Comparison of ENCODE assay signal across 22 cellular contexts in genomic region chrX:46938589-46938988, GRCh38. TPM values are rescaled to one million over a fixed set of nuclear protein-coding genes. Genes with fewer than 3 reads are reported as not detected.
DNase-seq lines count a peak whose midpoint lies in the region; ATAC-seq, FAIRE-seq and TF ChIP-seq lines count a peak whose summit lies in the region.
"Had no signal": no experiment of that assay in that cellular context is flagged by ENCODE, and none has a peak within 500 bp of the region (broad histone marks: within the 10 kb centered on the region; RNA-seq: fewer than 3 reads in every experiment).

No MANE protein-coding gene starts in this region.

- H3K79me2 ChIP-seq in astrocyte (ENCODE audit: insufficient read depth, low read length) (no peaks in the 10 kb centered on the region), trophoblast cell (ENCODE audit: control insufficient read depth, insufficient read depth, low read length, poor library complexity) (no peaks in the 10 kb centered on the region)

- H3K27ac ChIP-seq in HEK293 (ENCODE audit: extremely low read depth, low read depth, low read length) (no peak overlapping the region), astrocyte (ENCODE audit: low read depth, low read length) (no peak overlapping the region), trophoblast cell (ENCODE audit: low read depth, low read length) (no peak overlapping the region)
- H3K27ac ChIP-seq: 22Rv1; A549; BLaER1 treated with 17β-estradiol and CSF1 and Interleukin-3, amounts not matched to agents 10 nM and 100 nM; C4-2B had no signal

- no peaks in the 10 kb centered on the region for H3K36me3 Mint-ChIP-seq in astrocyte (ENCODE audit: low read depth, unreplicated experiment)
- H3K36me3 Mint-ChIP-seq: CD8-positive, alpha-beta T cell had no signal

- CTCF ChIA-PET in HEK293 (lab: Yijun Ruan, JAX) (interaction anchor here (0.5 to 0.9 kb wide), 2 partner anchors 16 to 48 kb away, joined by 3 to 4 read pairs; no protein-coding TSS in a partner anchor), HEK293T (lab: Yijun Ruan, JAX) (no interaction called here)

- H2AFZ ChIP-seq in astrocyte (ENCODE audit: low read depth, low read length) (no peak overlapping the region), trophoblast cell (ENCODE audit: insufficient read depth, low read length, poor library complexity) (no peak overlapping the region)

- H3K4ac ChIP-seq in trophoblast cell (ENCODE audit: low read depth, low read length) = peak overlapping the region; percentile 55

- H3K4me1 ChIP-seq in HEK293 (ENCODE audit: control insufficient read depth, insufficient read depth, low read length) = no peaks in the 10 kb centered on the region
- no peaks in the 10 kb centered on the region for H3K4me1 ChIP-seq in astrocyte (ENCODE audit: insufficient read depth, low read length)
- H3K4me1 ChIP-seq in trophoblast cell (ENCODE audit: control insufficient read depth in 1 of 2, insufficient read depth in 2 of 2, low read length in 2 of 2) = no peaks in the 10 kb centered on the region
- H3K4me1 ChIP-seq: A549; BLaER1 treated with 17β-estradiol and CSF1 and Interleukin-3, amounts not matched to agents 10 nM and 100 nM; Caco-2 had no signal

- no peaks in the 10 kb centered on the region for H3K79me1 ChIP-seq in trophoblast cell (ENCODE audit: low read length)

- H3K9me3 Mint-ChIP-seq in astrocyte (ENCODE audit: unreplicated experiment) = peaks cover 2% of the 10 kb centered on the region
- H3K9me3 Mint-ChIP-seq: CD4-positive, alpha-beta T cell had no signal

- no peak overlapping the region for H2BK5ac ChIP-seq in trophoblast cell (ENCODE audit: low read depth, low read length, poor library complexity)

- no peak overlapping the region for H2BK12ac ChIP-seq in trophoblast cell (ENCODE audit: low read length)

- no peaks in the 10 kb centered on the region; a peak in 1 of 3 replicates for H3K36me3 ChIP-seq in HEK293 (ENCODE audit: control insufficient read depth in 2 of 2, insufficient read depth in 1 of 2, low read length in 2 of 2)
- no peaks in the 10 kb centered on the region for H3K36me3 ChIP-seq in astrocyte (ENCODE audit: insufficient read depth, low read length)
- no peaks in the 10 kb centered on the region for H3K36me3 ChIP-seq in trophoblast cell (ENCODE audit: control insufficient read depth in 1 of 2, insufficient read depth in 2 of 2, low read length in 2 of 2)

- no peak overlapping the region for H4K12ac ChIP-seq in trophoblast cell (ENCODE audit: low read depth, low read length)

- POLR2A ChIA-PET in HEK293 (lab: Yijun Ruan, JAX) = no interaction called here
- POLR2A ChIA-PET in HEK293T (lab: Yijun Ruan, JAX) = no interaction called here

- peaks cover 3% of the 10 kb centered on the region for H4K20me1 ChIP-seq in astrocyte (ENCODE audit: insufficient read depth, low read length)

- H4K91ac ChIP-seq in trophoblast cell (ENCODE audit: low read depth, low read length) = no peak overlapping the region

- no peak overlapping the region for H3K4me3 ChIP-seq in HEK293 (ENCODE audit: low read depth, low read length)
- H3K4me3 ChIP-seq in astrocyte (ENCODE audit: insufficient read depth, low read depth, low read length) = no peak overlapping the region
- no peak overlapping the region for H3K4me3 ChIP-seq in trophoblast cell (ENCODE audit: low read depth, low read length)
- H3K4me3 ChIP-seq: A549; BLaER1 treated with 17β-estradiol and CSF1 and Interleukin-3, amounts not matched to agents 10 nM and 100 nM had no signal

- no peaks in the 10 kb centered on the region for H3K27me3 Mint-ChIP-seq in astrocyte (ENCODE audit: low read depth, unreplicated experiment)
- H3K27me3 Mint-ChIP-seq: B cell; CD4-positive, alpha-beta T cell had no signal

- no peak overlapping the region for H2BK120ac ChIP-seq in trophoblast cell (ENCODE audit: insufficient read depth, low read length, poor library complexity)

- ATAC-seq in GM19023 (IDR thresholded peaks at IDR 0.05; ENCODE audit: unreplicated experiment) (no peak), HG03108 (IDR thresholded peaks at IDR 0.05; ENCODE audit: unreplicated experiment) (no peak)
- ATAC-seq: A549; CD8-positive, alpha-beta T cell had no signal

- FAIRE-seq in GM18507 (lab: Jason Lieb, UNC) (peak; percentile 48), astrocyte (lab: Jason Lieb, UNC) (peak; percentile 89)
- FAIRE-seq: D721Med, G401.6, GM12891 had no signal

- H3K27me3 ChIP-seq in astrocyte (ENCODE audit: insufficient read depth, low read length) (no peaks in the 10 kb centered on the region), trophoblast cell (ENCODE audit: insufficient read depth, low read length) (no peaks in the 10 kb centered on the region)
- H3K27me3 ChIP-seq: BLaER1 treated with 17β-estradiol and CSF1 and Interleukin-3, amounts not matched to agents 10 nM and 100 nM had no signal

- H3K4me2 ChIP-seq in astrocyte (ENCODE audit: low read length) (no peak overlapping the region), trophoblast cell (ENCODE audit: low read length) (no peak overlapping the region)
- H3K4me2 ChIP-seq: A549; BLaER1 treated with 17β-estradiol and CSF1 and Interleukin-3, amounts not matched to agents 10 nM and 100 nM had no signal

- H3K4me3 Mint-ChIP-seq in astrocyte (ENCODE audit: unreplicated experiment) = no peak overlapping the region
- H3K4me3 Mint-ChIP-seq: B cell; CD4-positive, alpha-beta T cell; CD8-positive, alpha-beta T cell had no signal

- H4K8ac ChIP-seq in trophoblast cell (ENCODE audit: low read depth, low read length) = no peak overlapping the region

- TF ChIP-seq CTCF in HEK293 (tag by site-specific recombination; IDR thresholded peaks at IDR 0.05) (no peak), astrocyte (IDR thresholded peaks at IDR 0.05; ENCODE audit: insufficient read depth, low read depth, low read length) (no peak)

- H3K9ac ChIP-seq in astrocyte (ENCODE audit: low read length) = no peak overlapping the region
- H3K9ac ChIP-seq in trophoblast cell (ENCODE audit: low read length) = no peak overlapping the region
- H3K9ac ChIP-seq: BLaER1 treated with 17β-estradiol and CSF1 and Interleukin-3, amounts not matched to agents 10 nM and 100 nM had no signal

- H2AK5ac ChIP-seq in trophoblast cell (ENCODE audit: low read length) = no peak overlapping the region

- no CpG with 5 or more reads among the region's 7 CpGs for WGBS in trophoblast cell (ENCODE audit: extremely low coverage, insufficient coverage, insufficient read length)

- DNase-seq in GM18507 (ENCODE audit: extremely low spot score, insufficient read length, low read depth) = no peak
- no peak for DNase-seq in astrocyte (ENCODE audit: low read depth)
- no peak for DNase-seq in trophoblast cell
- no peak for DNase-seq in HEK293T (ENCODE audit: extremely low spot score)
- DNase-seq: AML-193; Caco-2; Calu3; CD4-positive, alpha-beta T cell; CD8-positive, alpha-beta T cell; DMS79 treated with DMSO at 0.1 percent for 48 hours; GF-D8 had no signal

- H3K27ac Mint-ChIP-seq in astrocyte (ENCODE audit: unreplicated experiment) = no peak overlapping the region
- H3K27ac Mint-ChIP-seq: B cell; CD4-positive, alpha-beta T cell; CD8-positive, alpha-beta T cell had no signal

- H3K14ac ChIP-seq in trophoblast cell (ENCODE audit: low read length) = no peak overlapping the region

- H3K23ac ChIP-seq in trophoblast cell (ENCODE audit: low read length) = no peak overlapping the region

- H3K4me1 Mint-ChIP-seq in astrocyte (ENCODE audit: low read depth, unreplicated experiment) = peaks cover 3% of the 10 kb centered on the region

- H3K9me3 ChIP-seq in HEK293 (ENCODE audit: control insufficient read depth, insufficient read depth, low read depth, low read length) (peaks cover 5% of the 10 kb centered on the region; the same call in 1 of the 2 replicates), astrocyte (ENCODE audit: insufficient read depth, low read depth, low read length) (no peaks in the 10 kb centered on the region), trophoblast cell (ENCODE audit: insufficient read depth, low read depth, low read length) (no peaks in the 10 kb centered on the region)
- H3K9me3 ChIP-seq: A549, Caco-2 had no signal

- H3K18ac ChIP-seq in trophoblast cell (ENCODE audit: low read length) = no peak overlapping the region

TF ChIP-seq in HEK293, 187 proteins besides CTCF, POLR2A, EP300 and RAD21 (continues in another document):
- TF ChIP-seq HOXC10 (CRISPR knock-in tag; IDR thresholded peaks at IDR 0.05) (no peak), PBX3 (CRISPR knock-in tag; IDR thresholded peaks at IDR 0.05) (no peak), TRIM28 (IDR thresholded peaks at IDR 0.05; ENCODE audit: borderline replicate concordance, low read length) (peak; percentile 86), ZFP69B (tag by site-specific recombination; IDR thresholded peaks at IDR 0.05) (no peak), OSR2 (tag by site-specific recombination; IDR thresholded peaks at IDR 0.05) (no peak), ZNF133 (tag by site-specific recombination; IDR thresholded peaks at IDR 0.05) (peak; percentile 63; the same call in 1 of the 2 replicates), ZNF747 (tag by site-specific recombination; IDR thresholded peaks at IDR 0.05) (no peak)

TF ChIP-seq in HEK293T, 16 proteins besides CTCF, POLR2A, EP300 and RAD21:
- TF ChIP-seq HDGF (IDR thresholded peaks at IDR 0.05; ENCODE audit: borderline replicate concordance) = no peak
- TF ChIP-seq L3MBTL2 (conservative IDR thresholded peaks at IDR 0.05) = no peak
- TF ChIP-seq LEF1 (IDR thresholded peaks at IDR 0.05; ENCODE audit: borderline replicate concordance) = no peak
- TF ChIP-seq ZNF384 (IDR thresholded peaks at IDR 0.05) = no peak
- TF ChIP-seq NFRKB (IDR thresholded peaks at IDR 0.05) = no peak
- no peak for TF ChIP-seq SUZ12 (IDR thresholded peaks at IDR 0.05)
TF ChIP-seq in HEK293T: peak in this region for 0.

RNA-seq across cellular contexts. Expression of gene JADE3, which starts 26.4 kb away (rescaled TPM):
- 9.5 and 12.4 TPM in 2 replicates for total RNA-seq in astrocyte
- polyA plus RNA-seq in trophoblast cell (2013) = 15.6 and 15.7 TPM in 2 replicates
- total RNA-seq: CD8-positive, alpha-beta T cell had no signal
